1 cellular context compared by ENCODE assay signal in the genomic region with DNA sequence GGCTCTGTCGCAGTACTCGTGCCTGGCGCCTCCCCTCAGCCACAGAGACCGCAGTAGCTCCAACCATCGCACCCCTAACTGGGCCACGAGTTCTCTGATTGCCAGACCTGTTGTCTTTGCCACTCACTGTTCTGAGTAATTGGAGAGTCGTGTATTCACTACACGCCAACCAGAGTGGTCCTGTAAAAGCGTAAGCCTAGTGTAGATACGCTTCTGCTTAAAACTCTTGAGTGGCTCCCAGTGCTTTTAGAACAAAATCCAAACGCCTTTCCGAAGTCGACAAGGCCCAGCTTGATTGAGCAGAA.
TF ChIP-seq lines count a peak whose summit lies in the region.

No MANE protein-coding gene starts in this region.

TF ChIP-seq in IMR-90, 13 proteins besides CTCF, POLR2A, EP300 and RAD21:
- TF ChIP-seq FOS (IDR thresholded peaks at IDR 0.05; ENCODE audit: low read depth, low read length) (no peak), BHLHE40 (IDR thresholded peaks at IDR 0.05; ENCODE audit: low read depth, low read length) (no peak), MAFK (IDR thresholded peaks at IDR 0.05; ENCODE audit: low read depth, low read length) (no peak), RFX5 (IDR thresholded peaks at IDR 0.05; ENCODE audit: low read depth, low read length) (no peak), CEBPB (IDR thresholded peaks at IDR 0.05; ENCODE audit: low read depth, low read length) (no peak), NFE2L2 (IDR thresholded peaks at IDR 0.05; ENCODE audit: low read depth, low read length) (no peak), MXI1 (IDR thresholded peaks at IDR 0.05; ENCODE audit: borderline replicate concordance, low read depth, low read length) (no peak), MAZ (IDR thresholded peaks at IDR 0.05; ENCODE audit: borderline replicate concordance, low read depth, low read length) (no peak), CHD1 (IDR thresholded peaks at IDR 0.05; ENCODE audit: low read depth, low read length) (no peak), SMC3 (IDR thresholded peaks at IDR 0.05; ENCODE audit: low read depth, low read length) (no peak), RCOR1 (IDR thresholded peaks at IDR 0.05; ENCODE audit: insufficient replicate concordance, low read length) (no peak)
- TF ChIP-seq, protein P1, sequence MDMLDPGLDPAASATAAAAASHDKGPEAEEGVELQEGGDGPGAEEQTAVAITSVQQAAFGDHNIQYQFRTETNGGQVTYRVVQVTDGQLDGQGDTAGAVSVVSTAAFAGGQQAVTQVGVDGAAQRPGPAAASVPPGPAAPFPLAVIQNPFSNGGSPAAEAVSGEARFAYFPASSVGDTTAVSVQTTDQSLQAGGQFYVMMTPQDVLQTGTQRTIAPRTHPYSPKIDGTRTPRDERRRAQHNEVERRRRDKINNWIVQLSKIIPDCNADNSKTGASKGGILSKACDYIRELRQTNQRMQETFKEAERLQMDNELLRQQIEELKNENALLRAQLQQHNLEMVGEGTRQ (IDR thresholded peaks at IDR 0.05; ENCODE audit: low read depth, low read length), result no peak
- TF ChIP-seq, protein P2, sequence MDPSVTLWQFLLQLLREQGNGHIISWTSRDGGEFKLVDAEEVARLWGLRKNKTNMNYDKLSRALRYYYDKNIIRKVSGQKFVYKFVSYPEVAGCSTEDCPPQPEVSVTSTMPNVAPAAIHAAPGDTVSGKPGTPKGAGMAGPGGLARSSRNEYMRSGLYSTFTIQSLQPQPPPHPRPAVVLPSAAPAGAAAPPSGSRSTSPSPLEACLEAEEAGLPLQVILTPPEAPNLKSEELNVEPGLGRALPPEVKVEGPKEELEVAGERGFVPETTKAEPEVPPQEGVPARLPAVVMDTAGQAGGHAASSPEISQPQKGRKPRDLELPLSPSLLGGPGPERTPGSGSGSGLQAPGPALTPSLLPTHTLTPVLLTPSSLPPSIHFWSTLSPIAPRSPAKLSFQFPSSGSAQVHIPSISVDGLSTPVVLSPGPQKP (IDR thresholded peaks at IDR 0.05; ENCODE audit: borderline replicate concordance, low read depth, low read length), result no peak
